14 cellular contexts compared by ENCODE assay signal in the genomic region with DNA sequence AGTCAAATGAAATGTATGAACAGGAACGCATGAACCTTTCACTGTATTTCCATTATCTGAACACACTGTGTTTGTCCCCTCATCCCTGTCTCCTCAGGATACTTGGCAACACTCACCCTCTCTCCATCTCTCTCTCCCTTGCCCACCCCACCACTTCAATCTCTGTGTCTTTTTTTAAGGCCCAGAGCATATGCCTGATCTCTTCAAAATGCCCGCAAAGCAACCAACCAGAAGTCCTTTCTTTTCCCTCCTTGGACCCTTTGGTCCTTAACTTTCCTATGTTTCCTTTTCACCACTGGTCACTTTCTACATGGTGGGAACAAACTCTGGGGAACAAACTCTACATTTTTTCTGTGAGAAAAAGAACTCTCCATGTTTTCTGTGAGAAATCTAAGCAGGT. TPM values are rescaled to one million over a fixed set of nuclear protein-coding genes. Genes with fewer than 3 reads are reported as not detected.
DNase-seq lines count a peak whose midpoint lies in the region; ATAC-seq, FAIRE-seq and TF ChIP-seq lines count a peak whose summit lies in the region.
"Had no signal": no experiment of that assay in that cellular context is flagged by ENCODE, and none has a peak within 500 bp of the region (broad histone marks: within the 10 kb centered on the region; RNA-seq: fewer than 3 reads in every experiment).

No MANE protein-coding gene starts in this region.

- peak overlapping the region in 7 of 11 experiments; percentile 79 to 92 (median 87); a peak in 10 of 22 replicates for H3K27ac ChIP-seq in BLaER1 treated with 17β-estradiol and CSF1 and Interleukin-3, amounts not matched to agents 10 nM and 100 nM
- H3K27ac ChIP-seq in GM12878 (ENCODE audit: control insufficient read depth, insufficient read depth) = no peak overlapping the region
- no peak overlapping the region for H3K27ac ChIP-seq in neuronal stem cell (replicated peaks; ENCODE audit: low read length)

- no peak overlapping the region for H3K23ac ChIP-seq in neuronal stem cell (ENCODE audit: low read depth, low read length, poor library complexity)

- RAD21 ChIA-PET in GM12878 (lab: Charles Lee; ENCODE audit: unreplicated experiment) = interaction anchor here (0.9 to 27.2 kb wide), 4 partner anchors 37 to 77 kb away, joined by 3 to 453 read pairs (median 105); no protein-coding TSS in a partner anchor

- peak overlapping the region; percentile 26 for H2BK120ac ChIP-seq in neuronal stem cell (ENCODE audit: low read depth, low read length)

- no peaks in the 10 kb centered on the region; a peak in 1 of 22 replicates for H3K9me3 ChIP-seq in BLaER1 treated with 17β-estradiol and CSF1 and Interleukin-3, amounts not matched to agents 10 nM and 100 nM (replicated peaks in 1 of 11)
- H3K9me3 ChIP-seq in GM12878 (replicated peaks; ENCODE audit: control insufficient read depth, insufficient read depth, low read length) (no peaks in the 10 kb centered on the region), neuronal stem cell (replicated peaks in 1 of 2; ENCODE audit: control insufficient read depth in 2 of 2, insufficient read depth in 1 of 2, low read depth in 1 of 2, low read length in 2 of 2) (no peaks in the 10 kb centered on the region)

- no peak overlapping the region for H3K4ac ChIP-seq in neuronal stem cell (ENCODE audit: low read length)

- no TSS peak for BruUV-seq in GM12878 (replicated peaks; lab: Mats Ljungman, UMichigan)

- intact Hi-C loops in GM12878 (cut with micrococcal nuclease; ENCODE audit: unreplicated experiment) = no loop called here

- FAIRE-seq in GM19239 (lab: Jason Lieb, UNC) (peak; percentile 18), GM12878 (lab: Jason Lieb, UNC) (no peak)

- 96% methylated on average over 2 of the region's 2 CpGs for WGBS in GM12878 (ENCODE audit: insufficient coverage, insufficient replicate concordance, low lambda C conversion rate, missing lambda C conversion rate)
- WGBS in neuronal stem cell (ENCODE audit: extremely low coverage in 2 of 2, insufficient read length in 2 of 2, insufficient replicate concordance in 1 of 2), 2 donors = no CpG with 5 or more reads among the region's 2 CpGs

- H2BK5ac ChIP-seq in neuronal stem cell (ENCODE audit: low read length) = no peak overlapping the region

- peak overlapping the region; percentile 83 for H2AK5ac ChIP-seq in neuronal stem cell (ENCODE audit: low read depth, low read length)

- ATAC-seq in GM12878 = no peak
- no peak for ATAC-seq in GM21360 (IDR thresholded peaks at IDR 0.05; ENCODE audit: unreplicated experiment)
- ATAC-seq in GM19455 (IDR thresholded peaks at IDR 0.05; ENCODE audit: unreplicated experiment) = no peak

- H3K18ac ChIP-seq in neuronal stem cell (ENCODE audit: low read length) = no peak overlapping the region

- TF ChIP-seq RAD21 in GM12878 (IDR thresholded peaks at IDR 0.05; ENCODE audit: insufficient read depth, low read depth, low read length) = no peak

- TF ChIP-seq POLR2A in GM12878 (IDR thresholded peaks at IDR 0.05; ENCODE audit: low read depth, low read length) = no peak

- in situ Hi-C loops in GM12878 (cut with MboI) = loop anchor here (10.0 kb wide), 1 partner anchor 109 kb away; no protein-coding TSS in a partner anchor

- H3K4me1 ChIP-seq in BLaER1 treated with 17β-estradiol and CSF1 and Interleukin-3, amounts not matched to agents 10 nM and 100 nM = peaks cover 56 to 72% (median 68%) of the 10 kb centered on the region in 10 experiments
- H3K4me1 ChIP-seq in GM12878 (ENCODE audit: control insufficient read depth, insufficient read depth, low read length) (peaks cover 44% of the 10 kb centered on the region), neuronal stem cell (ENCODE audit: control insufficient read depth in 2 of 2, insufficient read depth in 1 of 2, low read depth in 1 of 2, low read length in 2 of 2) (peaks cover 18% of the 10 kb centered on the region in 2 donors)

- peaks cover 31% of the 10 kb centered on the region for H3K79me2 ChIP-seq in GM12878 (ENCODE audit: control insufficient read depth, insufficient read depth, low read length)

- CTCF ChIA-PET in GM12878 (lab: Yijun Ruan, JAX) = interaction anchor here (1.4 to 13.6 kb wide), 4 partner anchors 28 to 256 kb away, joined by 3 to 481 read pairs (median 106); no protein-coding TSS in a partner anchor

- no peak for TF ChIP-seq EP300 in GM12878 (IDR thresholded peaks at IDR 0.05; ENCODE audit: borderline replicate concordance in 1 of 2, control insufficient read depth in 1 of 2, low read depth in 2 of 2, low read length in 2 of 2)

- DNase-seq in GM19239 (ENCODE audit: insufficient read length, low spot score) (no peak), GM12878 (ENCODE audit: low read depth, low spot score) (no peak), neuronal stem cell (ENCODE audit: low spot score) (no peak), UCSD-AML1 (lab: John Stamatoyannopoulos, UW; ENCODE audit: unreplicated experiment) (no peak), T1000 (lab: John Stamatoyannopoulos, UW) (no peak)
- DNase-seq: NCI-H187 treated with DMSO at 0.1 percent for 48 hours, NCI-H82 had no signal

- H3K14ac ChIP-seq in neuronal stem cell (ENCODE audit: low read length) = no peak overlapping the region

- no peak overlapping the region for H2BK12ac ChIP-seq in neuronal stem cell (ENCODE audit: low read length)

- peak overlapping the region in 7 of 11 experiments; percentile 1 to 84 (median 81); a peak in 7 of 22 replicates for H3K9ac ChIP-seq in BLaER1 treated with 17β-estradiol and CSF1 and Interleukin-3, amounts not matched to agents 10 nM and 100 nM
- no peak overlapping the region for H3K9ac ChIP-seq in GM12878 (ENCODE audit: control insufficient read depth, insufficient read depth, low read length)
- no peak overlapping the region for H3K9ac ChIP-seq in neuronal stem cell (ENCODE audit: low read depth, low read length, poor library complexity)
- H3K9ac ChIP-seq: parathyroid adenoma had no signal

- SMC1A ChIA-PET in GM12878 (lab: Charles Lee; ENCODE audit: uncharacterized antibody, unreplicated experiment) = interaction anchor here (0.9 to 10.5 kb wide), 4 partner anchors 36 to 107 kb away, joined by 3 to 162 read pairs (median 66); no protein-coding TSS in a partner anchor

- peaks cover 12 to 17% (median 17%) of the 10 kb centered on the region in 11 experiments for H4K20me1 ChIP-seq in BLaER1 treated with 17β-estradiol and CSF1 and Interleukin-3, amounts not matched to agents 10 nM and 100 nM
- H4K20me1 ChIP-seq in GM12878 (ENCODE audit: control insufficient read depth, insufficient read depth) = peaks cover 2% of the 10 kb centered on the region; the same call in 1 of the 2 replicates

- peak overlapping the region; percentile 79 to 97 (median 92); a peak in 21 of 22 replicates for H3K4me2 ChIP-seq in BLaER1 treated with 17β-estradiol and CSF1 and Interleukin-3, amounts not matched to agents 10 nM and 100 nM
- H3K4me2 ChIP-seq in GM12878 (ENCODE audit: control insufficient read depth, insufficient read depth) = 0 out of 2 replicates have a peak overlapping the region, but pooled peaks have one; percentile 2
- H3K4me2 ChIP-seq in neuronal stem cell (ENCODE audit: insufficient read depth, low read length, poor library complexity, severe bottlenecking) = no peak overlapping the region

- no peaks in the 10 kb centered on the region for H3K27me3 ChIP-seq in BLaER1 treated with 17β-estradiol and CSF1 and Interleukin-3, amounts not matched to agents 10 nM and 100 nM
- H3K27me3 ChIP-seq in GM12878 (replicated peaks in 1 of 2; ENCODE audit: control insufficient read depth in 2 of 2, insufficient read depth in 2 of 2, low read length in 1 of 2) = no peaks in the 10 kb centered on the region
- peaks cover 6 to 57% (median 43%) of the 10 kb centered on the region in 3 experiments for H3K27me3 ChIP-seq in neuronal stem cell (ENCODE audit: control insufficient read depth in 3 of 3, insufficient read depth in 3 of 3, low read depth in 1 of 3, low read length in 3 of 3)

- H4K91ac ChIP-seq in neuronal stem cell (ENCODE audit: low read depth, low read length, poor library complexity) = no peak overlapping the region

- peaks cover 3 to 13% (median 9%) of the 10 kb centered on the region in 11 experiments; a peak in 19 of 22 replicates for H3K36me3 ChIP-seq in BLaER1 treated with 17β-estradiol and CSF1 and Interleukin-3, amounts not matched to agents 10 nM and 100 nM
- H3K36me3 ChIP-seq in GM12878 (ENCODE audit: control insufficient read depth in 2 of 2, insufficient read depth in 2 of 2, low read length in 1 of 2) = 0 out of 4 replicates have a peak, but pooled peaks cover 0 to 4% of the 10 kb centered on the region in 2 experiments
- no peaks in the 10 kb centered on the region for H3K36me3 ChIP-seq in neuronal stem cell (replicated peaks in 1 of 2; ENCODE audit: control insufficient read depth in 2 of 2, insufficient read depth in 2 of 2, low read length in 2 of 2)

- POLR2A ChIA-PET in GM12878 (lab: Charles Lee) = interaction anchor here (0.6 to 24.5 kb wide), 4 partner anchors 13 to 78 kb away, joined by 4 to 389 read pairs (median 65); no protein-coding TSS in a partner anchor

- no peak for TF ChIP-seq CTCF in GM12878 (IDR thresholded peaks at IDR 0.05 in 2 of 3, conservative IDR thresholded peaks at IDR 0.05 in 1 of 3; ENCODE audit: control insufficient read depth in 2 of 3, extremely low read depth in 1 of 3, insufficient read depth in 1 of 3, low read depth in 3 of 3, low read length in 3 of 3)

- H2AFZ ChIP-seq in GM12878 (ENCODE audit: control insufficient read depth, low read depth, low read length) (no peak overlapping the region), neuronal stem cell (ENCODE audit: low read length) (no peak overlapping the region)
- H2AFZ ChIP-seq: parathyroid adenoma had no signal

- H3K4me3 ChIP-seq in BLaER1 treated with 17β-estradiol and CSF1 and Interleukin-3, amounts not matched to agents 10 nM and 100 nM = no peak overlapping the region
- H3K4me3 ChIP-seq in GM12878 = no peak overlapping the region
- H3K4me3 ChIP-seq in neuronal stem cell (ENCODE audit: low read length in 2 of 2) = no peak overlapping the region
- H3K4me3 ChIP-seq: lung had no signal

- no peak overlapping the region for H2BK15ac ChIP-seq in neuronal stem cell (ENCODE audit: low read length)

- no peak overlapping the region for H4K8ac ChIP-seq in neuronal stem cell (ENCODE audit: low read depth, low read length)

- H3K79me1 ChIP-seq in neuronal stem cell (ENCODE audit: low read depth, low read length) = no peaks in the 10 kb centered on the region

RNA-seq across cellular contexts. Expression of gene IRF1, which starts 3.2 kb away (rescaled TPM):
- total RNA-seq in GM12878 (2013; cell fraction: nucleolus; rRNA removed) = 216 and 219 TPM in 2 replicates
- total RNA-seq in GM12878 (2014; rRNA removed) (29.9 and 30.5 TPM in 2 replicates), GM12878 (2014; rRNA removed; fragmentation: Illumina TruSeq; extraction: Trizol) (41.9 and 45.3 TPM in 2 replicates), GM12878 (2021) (68.0 and 74.1 TPM in 2 replicates)
- 19.0 TPM for polyA plus RNA-seq in GM12878 (2011; ENCODE audit: low read depth)
- polyA plus RNA-seq in GM12878 (2011; rRNA removed) (37.5 and 50.7 TPM in 2 replicates), GM12878 (2014; fragmentation: Illumina TruSeq; extraction: Trizol) (45.9 and 48.6 TPM in 2 replicates), GM12878 (2014; fragmentation: Nextera tagmentation; extraction: Ambion mirVana) (10 to 100 TPM in 1 of 2 experiments, 1 to 10 TPM in 1; 6.9 to 14.0 TPM), GM12878 (2014; rRNA removed) (55.9 and 56.1 TPM in 2 replicates), GM12878 (2016; fragmentation: Nextera tagmentation; extraction: Ambion mirVana) (10 to 100 TPM; 62.1 to 65.0 TPM)
- polyA plus RNA-seq in GM12878 (2011; cell fraction: cytosol; rRNA removed) = 60.7 and 77.3 TPM in 2 replicates
- 156 and 160 TPM in 2 replicates for polyA plus RNA-seq in GM12878 (2011; cell fraction: nucleus; rRNA removed)
- 32.8 and 47.6 TPM in 2 replicates for polyA plus RNA-seq in GM12878 (2012)
- 171 and 202 TPM in 2 replicates for polyA minus RNA-seq in GM12878 (2011; rRNA and poly(A)+ RNA removed)
- 47.0 and 51.0 TPM in 2 replicates for polyA minus RNA-seq in GM12878 (2011; cell fraction: cytosol; rRNA and poly(A)+ RNA removed)
- 234 and 331 TPM in 2 replicates for polyA minus RNA-seq in GM12878 (2011; cell fraction: nucleus; rRNA and poly(A)+ RNA removed)
- 1.4 TPM for polyA plus RNA-seq in neuronal stem cell (2013, experiment 1 of 2)
- polyA plus RNA-seq in neuronal stem cell (2013, experiment 2 of 2) = 1.5 TPM

RNA-seq across cellular contexts. Expression of gene IL5, which starts 49.5 kb away (rescaled TPM):
- total RNA-seq in GM12878 (2013; cell fraction: nucleolus; rRNA removed) = not detected in 2 replicates
- total RNA-seq in GM12878 (2014; rRNA removed) (not detected in 2 replicates), GM12878 (2014; rRNA removed; fragmentation: Illumina TruSeq; extraction: Trizol) (not detected in 2 replicates), GM12878 (2021) (not detected in 2 replicates)
- not detected for polyA plus RNA-seq in GM12878 (2011; ENCODE audit: low read depth)
- polyA plus RNA-seq in GM12878 (2011; rRNA removed) (not detected in 2 replicates), GM12878 (2014; fragmentation: Illumina TruSeq; extraction: Trizol) (not detected in 2 replicates), GM12878 (2014; fragmentation: Nextera tagmentation; extraction: Ambion mirVana) (not detected), GM12878 (2014; rRNA removed) (not detected in 2 replicates), GM12878 (2016; fragmentation: Nextera tagmentation; extraction: Ambion mirVana) (not detected)
- polyA plus RNA-seq in GM12878 (2011; cell fraction: cytosol; rRNA removed) = not detected in 2 replicates
- not detected in 2 replicates for polyA plus RNA-seq in GM12878 (2011; cell fraction: nucleus; rRNA removed)
- polyA plus RNA-seq in GM12878 (2012) = not detected in 2 replicates
- polyA minus RNA-seq in GM12878 (2011; rRNA and poly(A)+ RNA removed) = not detected in 2 replicates
- polyA minus RNA-seq in GM12878 (2011; cell fraction: cytosol; rRNA and poly(A)+ RNA removed) = not detected in 2 replicates
- polyA minus RNA-seq in GM12878 (2011; cell fraction: nucleus; rRNA and poly(A)+ RNA removed) = not detected in 2 replicates
- polyA plus RNA-seq in neuronal stem cell (2013, experiment 1 of 2) = not detected
- polyA plus RNA-seq in neuronal stem cell (2013, experiment 2 of 2) = not detected
- total RNA-seq: cardiac septum, lung had no signal
- polyA plus RNA-seq: esophagus, lung had no signal

Comparison
In these comparisons a context has a peak if more than half of its experiments do, and no peak if none do; other contexts are left out.
1. H3K27ac ChIP-seq: peak in BLaER1 treated with 17β-estradiol and CSF1 and Interleukin-3, amounts not matched to agents 10 nM and 100 nM (7 of 11); none in GM12878 (single experiment) and neuronal stem cell (single experiment).
2. H3K9ac ChIP-seq: peak in BLaER1 treated with 17β-estradiol and CSF1 and Interleukin-3, amounts not matched to agents 10 nM and 100 nM (7 of 11); none in GM12878 (single experiment) and neuronal stem cell (single experiment).